1 cellular context compared by ENCODE assay signal in the genomic region with DNA sequence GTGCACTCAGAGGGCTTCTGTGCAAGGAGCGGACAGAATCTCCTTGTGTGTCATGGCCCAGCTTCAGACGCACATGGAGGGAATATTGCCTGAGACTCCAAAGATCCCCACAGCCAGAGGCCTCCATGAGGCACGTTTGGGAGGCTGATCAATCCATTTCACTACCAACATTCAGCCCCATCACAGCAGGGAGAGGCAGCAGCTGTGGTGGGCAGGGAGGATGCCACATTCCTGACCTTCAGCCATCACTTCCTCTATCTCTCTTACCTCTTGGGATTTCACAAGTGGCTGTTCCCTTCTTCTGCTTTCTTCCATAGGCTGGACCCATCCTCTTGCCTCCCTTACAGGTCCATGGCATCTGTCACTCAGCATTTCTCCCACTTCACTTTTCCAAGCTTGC.
TF ChIP-seq lines count a peak whose summit lies in the region.

No MANE protein-coding gene starts in this region.

TF ChIP-seq in IMR-90, 13 proteins besides CTCF, POLR2A, EP300 and RAD21 (continued from another document):
- TF ChIP-seq USF2 (IDR thresholded peaks at IDR 0.05; ENCODE audit: low read depth, low read length) (no peak), MAFK (IDR thresholded peaks at IDR 0.05; ENCODE audit: low read depth, low read length) (no peak), NFE2L2 (IDR thresholded peaks at IDR 0.05; ENCODE audit: low read depth, low read length) (no peak), FOS (IDR thresholded peaks at IDR 0.05; ENCODE audit: low read depth, low read length) (no peak), ELK1 (IDR thresholded peaks at IDR 0.05; ENCODE audit: borderline replicate concordance, low read depth, low read length) (no peak), MAZ (IDR thresholded peaks at IDR 0.05; ENCODE audit: borderline replicate concordance, low read depth, low read length) (no peak), RFX5 (IDR thresholded peaks at IDR 0.05; ENCODE audit: low read depth, low read length) (no peak), CHD1 (IDR thresholded peaks at IDR 0.05; ENCODE audit: low read depth, low read length) (no peak), CEBPB (IDR thresholded peaks at IDR 0.05; ENCODE audit: low read depth, low read length) (no peak), SMC3 (IDR thresholded peaks at IDR 0.05; ENCODE audit: low read depth, low read length) (no peak)
